8 cellular contexts compared by ENCODE assay signal in genomic region chr11:35618497-35619029, GRCh38. TPM values are rescaled to one million over a fixed set of nuclear protein-coding genes. Genes with fewer than 3 reads are reported as not detected.
A peak's percentile ranks its signal among the peaks of the same experiment; 100 is the strongest.
DNase-seq lines count a peak whose midpoint lies in the region; ATAC-seq and TF ChIP-seq lines count a peak whose summit lies in the region.

No MANE protein-coding gene starts in this region.

- 0% methylated on average over 52 to 78 of the region's 79 CpGs for WGBS in ovary, 3 donors

- H3K36me3 ChIP-seq in fibroblast of lung (ENCODE audit: control insufficient read depth, insufficient read depth, low read length) (no peaks in the 10 kb centered on the region), ovary (no peaks in the 10 kb centered on the region)

- in situ Hi-C loops in GM13976 (cut with MboI; ENCODE audit: low sequenced_read_pairs, unreplicated experiment), result loop anchor here (10.0 to 25.0 kb wide), 4 partner anchors 194 to 646 kb away; no protein-coding TSS in a partner anchor

- no peaks in the 10 kb centered on the region for H3K27me3 ChIP-seq in fibroblast of lung (ENCODE audit: control insufficient read depth, insufficient read depth, low read length)
- H3K27me3 ChIP-seq in ovary, result no peaks in the 10 kb centered on the region

- no peaks in the 10 kb centered on the region for H4K20me1 ChIP-seq in fibroblast of lung (ENCODE audit: control insufficient read depth, extremely low read depth, insufficient read depth, low read length)

- TF ChIP-seq POLR2A in ovary (IDR thresholded peaks at IDR 0.05), result no peak

- H2AFZ ChIP-seq in fibroblast of lung (ENCODE audit: low read length), result no peak overlapping the region

- H3K9me3 ChIP-seq in fibroblast of lung (ENCODE audit: control insufficient read depth, insufficient read depth, low read depth, low read length) (no peaks in the 10 kb centered on the region), ovary (no peaks in the 10 kb centered on the region)

- intact Hi-C loops in ovary (cut with DNase I), result loop anchor here (2.0 to 10.0 kb wide), 8 partner anchors 44 to 876 kb away; partner anchors contain the start of gene TRIM44 (in 1 of the 4)

- no peak for TF ChIP-seq CTCF in GM13976 (IDR thresholded peaks at IDR 0.05; ENCODE audit: borderline replicate concordance, control extremely low read depth, extremely low read depth, insufficient read depth, missing control alignments)
- TF ChIP-seq CTCF in fibroblast of lung (conservative IDR thresholded peaks at IDR 0.05 in 1 of 2, IDR thresholded peaks at IDR 0.05 in 1 of 2; ENCODE audit: low read depth in 1 of 2, low read length in 2 of 2), result peak in 1 of 2 donors; percentile 11
- TF ChIP-seq CTCF in ovary (IDR thresholded peaks at IDR 0.05), result no peak

- H3K4me3 ChIP-seq in fibroblast of lung (replicated peaks in 1 of 4; ENCODE audit: control extremely low read depth in 1 of 4, insufficient read depth in 1 of 4, low read depth in 3 of 4, low read length in 4 of 4) (peak overlapping the region in 3 of 4 experiments; percentile 55 to 79 (median 67)), ovary (peak overlapping the region; percentile 39)

- no peak for TF ChIP-seq EP300 in ovary (IDR thresholded peaks at IDR 0.05)

- H3K27ac ChIP-seq in fibroblast of lung (ENCODE audit: insufficient read depth, low read length) (peak overlapping the region; percentile 87), ovary (peak overlapping the region; percentile 54 to 69)

- peaks cover 4% of the 10 kb centered on the region for H3K4me1 ChIP-seq in fibroblast of lung (ENCODE audit: control insufficient read depth, extremely low read depth, insufficient read depth, low read length)
- peaks cover 4% of the 10 kb centered on the region for H3K4me1 ChIP-seq in ovary (ENCODE audit: insufficient read depth)

- H3K79me2 ChIP-seq in fibroblast of lung (ENCODE audit: control insufficient read depth, insufficient read depth, low read length), result peaks cover 26% of the 10 kb centered on the region

- peak; percentile 35 for ATAC-seq in HG02870 (IDR thresholded peaks at IDR 0.05; ENCODE audit: unreplicated experiment)

- peak overlapping the region; percentile 77 for H3K9ac ChIP-seq in fibroblast of lung (ENCODE audit: insufficient read depth, low read length)

- DNase-seq in 8988T (peak; percentile 28), GM13976 (ENCODE audit: low spot score) (peak; percentile 73), SK-N-DZ (ENCODE audit: low spot score) (peak; percentile 28), fibroblast of lung (ENCODE audit: low read depth in 2 of 2) (peak; percentile 44 to 50), ovary (peak in 1 of 5 donors; percentile 41), NCI-H1930 (lab: John Stamatoyannopoulos, UW) (no peak)
- no peak for DNase-seq in effector CD4-positive, alpha-beta T cell

- H3K4me2 ChIP-seq in fibroblast of lung (ENCODE audit: extremely low read depth, insufficient read depth, low read length), result peak overlapping the region; percentile 92

RNA-seq across cellular contexts. Expression of gene FJX1, which starts 0.3 kb away (rescaled TPM):
- 47.2 and 48.4 TPM in 2 replicates for polyA plus RNA-seq in SK-N-DZ (2014; cell fraction: cytosol; rRNA removed)
- 43.5 and 47.9 TPM in 2 replicates for polyA plus RNA-seq in SK-N-DZ (2014; cell fraction: nucleus; rRNA removed)
- 8.7 and 10.4 TPM in 2 replicates for total RNA-seq in fibroblast of lung
- 4.2 and 7.1 TPM in 2 replicates for polyA plus RNA-seq in fibroblast of lung
- polyA plus RNA-seq in fibroblast of lung (2012), result 16.1 and 24.1 TPM in 2 replicates
- polyA minus RNA-seq in fibroblast of lung (ENCODE audit: low replicate concordance), result 4.9 and 12.0 TPM in 2 replicates
- 10 to 100 TPM in 3 of 7 donors, 1 to 10 TPM in 4; 6.4 to 40.2 (median 9.4) TPM for total RNA-seq in ovary
- polyA plus RNA-seq in ovary, result 1 to 10 TPM; 5.5 TPM

RNA-seq across cellular contexts. Expression of gene TRIM44, which starts 44.0 kb away (rescaled TPM):
- polyA plus RNA-seq in SK-N-DZ (2014; cell fraction: cytosol; rRNA removed), result 17.0 and 17.4 TPM in 2 replicates
- 23.5 and 32.9 TPM in 2 replicates for polyA plus RNA-seq in SK-N-DZ (2014; cell fraction: nucleus; rRNA removed)
- total RNA-seq in fibroblast of lung, result 10.4 and 13.1 TPM in 2 replicates
- polyA plus RNA-seq in fibroblast of lung, result 65.7 and 78.3 TPM in 2 replicates
- 41.7 and 48.9 TPM in 2 replicates for polyA plus RNA-seq in fibroblast of lung (2012)
- 77.7 and 89.7 TPM in 2 replicates for polyA minus RNA-seq in fibroblast of lung (ENCODE audit: low replicate concordance)
- 10 to 100 TPM; 13.0 to 54.6 (median 45.7) TPM for total RNA-seq in ovary
- 10 to 100 TPM in 1 of 2 donors, 1 to 10 TPM in 1; 9.9 to 50.0 TPM for polyA plus RNA-seq in ovary

Comparison
In these comparisons a context has a peak if more than half of its experiments do, and no peak if none do; other contexts are left out.
1. DNase-seq: peak in 8988T (single experiment), GM13976 (single experiment), SK-N-DZ (single experiment) and fibroblast of lung (2 of 2); none in effector CD4-positive, alpha-beta T cell (single experiment) and NCI-H1930 (0 of 2).